ENCODE assay signal across 11 cellular contexts in the genomic region with DNA sequence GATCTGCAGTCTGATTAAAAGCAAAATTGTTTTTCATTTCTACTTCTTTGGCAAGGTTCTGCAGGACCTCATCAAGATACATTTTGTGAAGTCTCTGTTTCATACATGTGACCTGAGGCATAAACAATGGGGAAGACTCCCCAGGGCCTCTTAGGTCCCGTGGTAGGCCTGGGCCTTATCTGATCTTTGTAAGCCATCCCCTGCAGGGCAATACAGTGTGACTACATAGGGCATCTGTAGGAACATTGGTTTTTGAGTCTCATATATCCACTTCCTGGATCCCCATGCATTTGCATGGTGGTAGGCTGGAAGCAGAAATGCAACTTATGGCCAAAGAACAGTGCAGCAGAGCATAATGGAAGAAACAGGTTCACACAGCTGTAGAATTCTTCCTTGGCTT. TPM values are rescaled to one million over a fixed set of nuclear protein-coding genes. Genes with fewer than 3 reads are reported as not detected.
DNase-seq lines count a peak whose midpoint lies in the region; ATAC-seq lines count a peak whose summit lies in the region.
"Had no signal": no experiment of that assay in that cellular context is flagged by ENCODE, and none has a peak within 500 bp of the region (broad histone marks: within the 10 kb centered on the region; RNA-seq: fewer than 3 reads in every experiment).

No MANE protein-coding gene starts in this region.

- WGBS in neuronal stem cell (ENCODE audit: extremely low coverage in 2 of 2, insufficient read length in 2 of 2, insufficient replicate concordance in 1 of 2), 2 donors = no CpG with 5 or more reads among the region's 1 CpG

- H3K18ac ChIP-seq in neuronal stem cell (ENCODE audit: low read length) = no peak overlapping the region

- H2AFZ ChIP-seq in neuronal stem cell (ENCODE audit: low read length) = no peak overlapping the region

- no peak overlapping the region for H2AK5ac ChIP-seq in neuronal stem cell (ENCODE audit: low read depth, low read length)

- peak overlapping the region; percentile 44 to 87 (median 55) for H3K4me2 ChIP-seq in BLaER1 treated with 17β-estradiol and CSF1 and Interleukin-3, amounts not matched to agents 10 nM and 100 nM
- H3K4me2 ChIP-seq in neuronal stem cell (ENCODE audit: insufficient read depth, low read length, poor library complexity, severe bottlenecking) = no peak overlapping the region

- H2BK120ac ChIP-seq in neuronal stem cell (ENCODE audit: low read depth, low read length) = no peak overlapping the region

- H3K14ac ChIP-seq in neuronal stem cell (ENCODE audit: low read length) = no peak overlapping the region

- no peak overlapping the region for H3K4me3 ChIP-seq in BLaER1 treated with 17β-estradiol and CSF1 and Interleukin-3, amounts not matched to agents 10 nM and 100 nM
- H3K4me3 ChIP-seq in neuronal stem cell (ENCODE audit: low read length in 2 of 2) = no peak overlapping the region
- H3K4me3 ChIP-seq: tibial artery had no signal

- H3K4me1 ChIP-seq in BLaER1 treated with 17β-estradiol and CSF1 and Interleukin-3, amounts not matched to agents 10 nM and 100 nM = peaks cover 67 to 98% (median 86%) of the 10 kb centered on the region in 10 experiments
- peaks cover 0 to 3% of the 10 kb centered on the region in 2 donors for H3K4me1 ChIP-seq in neuronal stem cell (ENCODE audit: control insufficient read depth in 2 of 2, insufficient read depth in 1 of 2, low read depth in 1 of 2, low read length in 2 of 2)
- H3K4me1 ChIP-seq: tibial artery had no signal

- no peak overlapping the region for H4K8ac ChIP-seq in neuronal stem cell (ENCODE audit: low read depth, low read length)

- ATAC-seq in GM19351 (IDR thresholded peaks at IDR 0.05; ENCODE audit: unreplicated experiment) (peak; percentile 46), HG03025 (IDR thresholded peaks at IDR 0.05; ENCODE audit: low FRiP score, unreplicated experiment) (peak; percentile 44)

- 0 out of 22 replicates have a peak, but pooled peaks cover 0 to 6% (median 0%) of the 10 kb centered on the region in 11 experiments for H4K20me1 ChIP-seq in BLaER1 treated with 17β-estradiol and CSF1 and Interleukin-3, amounts not matched to agents 10 nM and 100 nM

- no peak overlapping the region for H4K91ac ChIP-seq in neuronal stem cell (ENCODE audit: low read depth, low read length, poor library complexity)

- peak overlapping the region in 2 of 11 experiments; percentile 33 to 44; a peak in 4 of 22 replicates for H3K27ac ChIP-seq in BLaER1 treated with 17β-estradiol and CSF1 and Interleukin-3, amounts not matched to agents 10 nM and 100 nM
- H3K27ac ChIP-seq in neuronal stem cell (replicated peaks; ENCODE audit: low read length) = no peak overlapping the region
- H3K27ac ChIP-seq: tibial artery had no signal

- peaks cover 0 to 5% (median 0%) of the 10 kb centered on the region in 11 experiments; a peak in 1 of 22 replicates for H3K9me3 ChIP-seq in BLaER1 treated with 17β-estradiol and CSF1 and Interleukin-3, amounts not matched to agents 10 nM and 100 nM (replicated peaks in 1 of 11)
- no peaks in the 10 kb centered on the region for H3K9me3 ChIP-seq in neuronal stem cell (replicated peaks in 1 of 2; ENCODE audit: control insufficient read depth in 2 of 2, insufficient read depth in 1 of 2, low read depth in 1 of 2, low read length in 2 of 2)
- H3K9me3 ChIP-seq: tibial artery had no signal

- H3K4ac ChIP-seq in neuronal stem cell (ENCODE audit: low read length) = no peak overlapping the region

- DNase-seq in SK-MEL-5 (ENCODE audit: low read depth, low spot score) (peak; percentile 49), neuronal stem cell (ENCODE audit: low spot score) (no peak), NCI-H1092 (lab: John Stamatoyannopoulos, UW) (no peak), NCI-H2196 (lab: John Stamatoyannopoulos, UW; ENCODE audit: unreplicated experiment) (no peak)
- DNase-seq in activated CD4-positive, CD25-positive, alpha-beta regulatory T cell treated with anti-CD3 and anti-CD28 coated beads, Interleukin-2, amount 50 U/mL, for 72 hours = no peak
- DNase-seq: CD4-positive, alpha-beta T cell; NCI-H510A; tibial artery had no signal

- no peak overlapping the region for H3K23ac ChIP-seq in neuronal stem cell (ENCODE audit: low read depth, low read length, poor library complexity)

- no peak overlapping the region for H2BK5ac ChIP-seq in neuronal stem cell (ENCODE audit: low read length)

- no peaks in the 10 kb centered on the region for H3K79me1 ChIP-seq in neuronal stem cell (ENCODE audit: low read depth, low read length)

- H3K36me3 ChIP-seq in BLaER1 treated with 17β-estradiol and CSF1 and Interleukin-3, amounts not matched to agents 10 nM and 100 nM = peaks cover 0 to 5% (median 0%) of the 10 kb centered on the region in 11 experiments; a peak in 1 of 22 replicates
- no peaks in the 10 kb centered on the region for H3K36me3 ChIP-seq in neuronal stem cell (replicated peaks in 1 of 2; ENCODE audit: control insufficient read depth in 2 of 2, insufficient read depth in 2 of 2, low read length in 2 of 2)
- H3K36me3 ChIP-seq: tibial artery had no signal

- no peak overlapping the region for H3K9ac ChIP-seq in BLaER1 treated with 17β-estradiol and CSF1 and Interleukin-3, amounts not matched to agents 10 nM and 100 nM
- no peak overlapping the region for H3K9ac ChIP-seq in neuronal stem cell (ENCODE audit: low read depth, low read length, poor library complexity)

- H3K27me3 ChIP-seq in BLaER1 treated with 17β-estradiol and CSF1 and Interleukin-3, amounts not matched to agents 10 nM and 100 nM = peaks cover 0 to 50% (median 0%) of the 10 kb centered on the region in 11 experiments; a peak in 6 of 22 replicates
- H3K27me3 ChIP-seq in neuronal stem cell (ENCODE audit: control insufficient read depth in 3 of 3, insufficient read depth in 3 of 3, low read depth in 1 of 3, low read length in 3 of 3) = peaks cover 0 to 19% (median 0%) of the 10 kb centered on the region in 3 experiments
- H3K27me3 ChIP-seq: tibial artery had no signal

- H2BK12ac ChIP-seq in neuronal stem cell (ENCODE audit: low read length) = no peak overlapping the region

- in situ Hi-C loops in SK-MEL-5 (cut with HindIII; ENCODE audit: low pct_unique_long_range_greater_than_20kb, low sequenced_read_pairs) = no loop called here

- H2BK15ac ChIP-seq in neuronal stem cell (ENCODE audit: low read length) = no peak overlapping the region

RNA-seq across cellular contexts. Expression of a gene that starts 6.0 kb away (rescaled TPM):
- 3.0 and 6.0 TPM in 2 replicates for total RNA-seq in SK-MEL-5 (2014; rRNA removed; shearing (Covaris generic))
- 3.3 and 3.6 TPM in 2 replicates for polyA plus RNA-seq in SK-MEL-5 (2015; cell fraction: cytosol; rRNA removed)
- polyA plus RNA-seq in SK-MEL-5 (2015; cell fraction: nucleus; rRNA removed) = 3.8 and 5.4 TPM in 2 replicates
- polyA plus RNA-seq in neuronal stem cell (2013, experiment 1 of 2) = 21.2 TPM
- polyA plus RNA-seq in neuronal stem cell (2013, experiment 2 of 2) = 18.9 TPM
